Comparison of ENCODE assay signal across 13 cellular contexts in the genomic region with DNA sequence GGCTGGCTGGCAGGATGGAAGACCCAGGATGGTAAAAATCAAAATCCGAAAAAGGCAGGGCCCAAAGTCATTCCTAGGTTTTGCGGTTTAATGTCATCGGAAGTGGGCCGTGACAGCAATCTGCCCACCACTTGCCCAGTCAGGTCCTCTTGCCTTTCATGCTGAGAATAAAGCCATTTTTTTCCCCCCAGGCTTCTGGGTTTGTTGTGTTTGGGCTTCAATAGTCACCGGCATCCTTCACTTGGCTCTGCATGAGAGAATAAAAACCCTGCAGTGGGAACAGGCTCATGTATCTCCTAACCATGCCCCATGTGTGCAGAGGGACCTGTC. TPM values are rescaled to one million over a fixed set of nuclear protein-coding genes. Genes with fewer than 3 reads are reported as not detected.
DNase-seq lines count a peak whose midpoint lies in the region; ATAC-seq and TF ChIP-seq lines count a peak whose summit lies in the region.
"Had no signal": no experiment of that assay in that cellular context is flagged by ENCODE, and none has a peak within 500 bp of the region (broad histone marks: within the 10 kb centered on the region; RNA-seq: fewer than 3 reads in every experiment).

No MANE protein-coding gene starts in this region.

- CTCF ChIA-PET in Calu3 (lab: Charles Lee): interaction anchor here (0.7 to 1.4 kb wide), 7 partner anchors 27 to 198 kb away, joined by 3 to 11 read pairs (median 6); no protein-coding TSS in a partner anchor
- CTCF ChIA-PET in T-cell (lab: Charles Lee): no interaction called here

- H4K8ac ChIP-seq in mesendoderm (ENCODE audit: low read depth, low read length): no peak overlapping the region

- H3K27me3 ChIP-seq in mesendoderm (ENCODE audit: insufficient read depth, low read length, poor library complexity): no peaks in the 10 kb centered on the region
- no peaks in the 10 kb centered on the region for H3K27me3 ChIP-seq in esophagus squamous epithelium
- H3K27me3 ChIP-seq: dorsolateral prefrontal cortex, thyroid gland had no signal

- H3K4me1 Mint-ChIP-seq in Calu3 (ENCODE audit: low read depth, unreplicated experiment) (peaks cover 35% of the 10 kb centered on the region), T-cell (peaks cover 0 to 8% (median 8%) of the 10 kb centered on the region in 3 donors)

- ATAC-seq in HG02798 (IDR thresholded peaks at IDR 0.05; ENCODE audit: poor library complexity, unreplicated experiment): peak; percentile 3
- no peak for ATAC-seq in activated naive CD4-positive, alpha-beta T cell treated with anti-CD3 and anti-CD28 coated beads, Interleukin-2, amount 50 U/mL, for 72 hours
- ATAC-seq in HG03521 (IDR thresholded peaks at IDR 0.05; ENCODE audit: unreplicated experiment): no peak
- no peak for ATAC-seq in T-cell (replicated peaks in 1 of 4)

- H3K27ac Mint-ChIP-seq in Calu3 (ENCODE audit: unreplicated experiment): no peak overlapping the region
- no peak overlapping the region for H3K27ac Mint-ChIP-seq in activated naive CD4-positive, alpha-beta T cell treated with anti-CD3 and anti-CD28 coated beads, Interleukin-2, amount 50 U/mL, for 72 hours
- H3K27ac Mint-ChIP-seq in T-cell: no peak overlapping the region
- H3K27ac Mint-ChIP-seq: activated T-helper 17 cell treated with anti-CD3 and anti-CD28 coated beads, Interleukin-2, amount 50 U/mL, for 72 hours had no signal

- no peak overlapping the region for H3K9ac ChIP-seq in mesendoderm (ENCODE audit: low read length)

- intact Hi-C loops in Calu3 (cut with micrococcal nuclease; ENCODE audit: unreplicated experiment) (loop anchor here (2.0 to 5.0 kb wide), 5 partner anchors 75 to 463 kb away; no protein-coding TSS in a partner anchor), esophagus squamous epithelium (cut with DNase I) (no loop called here)

- H3K4me1 ChIP-seq in mesendoderm (ENCODE audit: control insufficient read depth, low read depth, low read length): no peaks in the 10 kb centered on the region
- peaks cover 0 to 13% (median 4%) of the 10 kb centered on the region in 3 donors for H3K4me1 ChIP-seq in esophagus squamous epithelium

- no peak overlapping the region for H2BK5ac ChIP-seq in mesendoderm (ENCODE audit: low read length)

- H3K27ac ChIP-seq in mesendoderm (ENCODE audit: low read depth, low read length): no peak overlapping the region
- no peak overlapping the region for H3K27ac ChIP-seq in esophagus squamous epithelium
- H3K27ac ChIP-seq: thyroid gland had no signal

- POLR2A ChIA-PET in T-cell (lab: Charles Lee): no interaction called here

- WGBS in mesendoderm (ENCODE audit: extremely low coverage, insufficient coverage, low lambda C conversion rate): no CpG with 5 or more reads among the region's 5 CpGs
- WGBS in esophagus squamous epithelium, 2 donors: 6 to 28% methylated on average over 3 to 5 of the region's 5 CpGs

- no peaks in the 10 kb centered on the region for H3K79me2 ChIP-seq in mesendoderm (ENCODE audit: control insufficient read depth, insufficient read depth, low read length)

- DNase-seq in Calu3 (no peak), astrocyte of the cerebellum (ENCODE audit: low read depth) (no peak), mesendoderm (no peak), esophagus squamous epithelium (lab: John Stamatoyannopoulos, UW) (no peak), T-cell (no peak)
- no peak for DNase-seq in activated naive CD4-positive, alpha-beta T cell treated with anti-CD3 and anti-CD28 coated beads, Interleukin-2, amount 50 U/mL, for 72 hours (ENCODE audit: low spot score in 2 of 2)

- H3K4ac ChIP-seq in mesendoderm (ENCODE audit: low read depth, low read length): no peak overlapping the region

- no peaks in the 10 kb centered on the region for H3K9me3 ChIP-seq in esophagus squamous epithelium
- H3K9me3 ChIP-seq: thyroid gland had no signal

- no peak overlapping the region for H3K4me2 ChIP-seq in mesendoderm (ENCODE audit: low read length)

- H3K36me3 ChIP-seq in mesendoderm (ENCODE audit: control insufficient read depth, insufficient read depth, low read length): no peaks in the 10 kb centered on the region
- H3K36me3 ChIP-seq in esophagus squamous epithelium: no peaks in the 10 kb centered on the region
- H3K36me3 ChIP-seq: thyroid gland had no signal

- no peak for TF ChIP-seq CTCF in Calu3 (IDR thresholded peaks at IDR 0.05; ENCODE audit: unreplicated experiment)
- TF ChIP-seq CTCF in astrocyte of the cerebellum (IDR thresholded peaks at IDR 0.05; ENCODE audit: low read depth, low read length, missing control alignments): no peak
- no peak for TF ChIP-seq CTCF in esophagus squamous epithelium (IDR thresholded peaks at IDR 0.05)

- in situ Hi-C loops in astrocyte of the cerebellum (cut with HindIII; ENCODE audit: low sequenced_read_pairs): no loop called here

- no peaks in the 10 kb centered on the region for H3K79me1 ChIP-seq in mesendoderm (ENCODE audit: low read length)

- H2BK15ac ChIP-seq in mesendoderm (replicated peaks; ENCODE audit: low read depth): no peak overlapping the region

- H3K18ac ChIP-seq in mesendoderm (ENCODE audit: low read length): no peak overlapping the region

- H3K36me3 Mint-ChIP-seq in Calu3 (ENCODE audit: insufficient read depth, unreplicated experiment): no peaks in the 10 kb centered on the region
- H3K36me3 Mint-ChIP-seq in activated naive CD4-positive, alpha-beta T cell treated with anti-CD3 and anti-CD28 coated beads, Interleukin-2, amount 50 U/mL, for 72 hours: no peaks in the 10 kb centered on the region
- H3K36me3 Mint-ChIP-seq in T-cell: no peaks in the 10 kb centered on the region
- H3K36me3 Mint-ChIP-seq: activated naive CD8-positive, alpha-beta T cell treated with anti-CD3 and anti-CD28 coated beads, Interleukin-2, amount 10 ng/mL, durations not matched to agents 7 days and 5 days had no signal

- H3K23ac ChIP-seq in mesendoderm (ENCODE audit: low read length): no peak overlapping the region

- H2BK120ac ChIP-seq in mesendoderm (ENCODE audit: low read depth, low read length): peak overlapping the region; percentile 48

- H3K27me3 Mint-ChIP-seq in Calu3 (ENCODE audit: unreplicated experiment): no peaks in the 10 kb centered on the region
- peaks cover 24 to 29% of the 10 kb centered on the region in 2 donors for H3K27me3 Mint-ChIP-seq in T-cell

- peak overlapping the region; percentile 5 for H3K4me3 ChIP-seq in astrocyte of the cerebellum (ENCODE audit: low read depth, low read length)
- no peak overlapping the region for H3K4me3 ChIP-seq in mesendoderm (ENCODE audit: low read length)
- peak overlapping the region in 1 of 4 donors; percentile 39 for H3K4me3 ChIP-seq in esophagus squamous epithelium
- H3K4me3 ChIP-seq: thyroid gland had no signal

- no peak for TF ChIP-seq POLR2A in esophagus squamous epithelium (IDR thresholded peaks at IDR 0.05)

- no peaks in the 10 kb centered on the region for H3K9me3 Mint-ChIP-seq in Calu3 (ENCODE audit: low read depth, unreplicated experiment)
- no peaks in the 10 kb centered on the region for H3K9me3 Mint-ChIP-seq in activated naive CD4-positive, alpha-beta T cell treated with anti-CD3 and anti-CD28 coated beads, Interleukin-2, amount 50 U/mL, for 72 hours
- no peaks in the 10 kb centered on the region for H3K9me3 Mint-ChIP-seq in T-cell
- H3K9me3 Mint-ChIP-seq: activated naive CD8-positive, alpha-beta T cell treated with anti-CD3 and anti-CD28 coated beads, Interleukin-2, amount 10 ng/mL, durations not matched to agents 7 days and 5 days; activated T-helper 17 cell treated with anti-CD3 and anti-CD28 coated beads, Interleukin-2, amount 50 U/mL, for 72 hours had no signal

- BruUV-seq in Calu3 (replicated peaks; lab: Mats Ljungman, UMichigan): no TSS peak

- no peak overlapping the region for H2AK5ac ChIP-seq in mesendoderm (ENCODE audit: low read length)

- H4K5ac ChIP-seq in mesendoderm (ENCODE audit: low read length): no peak overlapping the region

- H3K56ac ChIP-seq in mesendoderm (ENCODE audit: low read length): no peak overlapping the region

- H3K4me3 Mint-ChIP-seq in Calu3 (ENCODE audit: low read depth, unreplicated experiment): peak overlapping the region; percentile 53
- no peak overlapping the region for H3K4me3 Mint-ChIP-seq in T-cell

RNA-seq across cellular contexts. Expression of a gene that starts 56.1 kb away (rescaled TPM):
- total RNA-seq in Calu3 (2022) (not detected in 2 replicates), esophagus squamous epithelium (under 1 TPM in 1 of 4 donors, not detected in 3; 0.09 TPM), T-cell (not detected)
- not detected for polyA plus RNA-seq in mesendoderm (2013, experiment 1 of 2)
- not detected for polyA plus RNA-seq in mesendoderm (2013, experiment 2 of 2)
- not detected for total RNA-seq in activated naive CD4-positive, alpha-beta T cell treated with anti-CD3 and anti-CD28 coated beads, Interleukin-2, amount 50 U/mL, for 72 hours
- total RNA-seq: activated naive CD8-positive, alpha-beta T cell treated with anti-CD3 and anti-CD28 coated beads, Interleukin-2, amount 10 ng/mL, durations not matched to agents 7 days and 5 days; activated T-helper 17 cell treated with anti-CD3 and anti-CD28 coated beads, Interleukin-2, amount 50 U/mL, for 72 hours; occipital lobe; thyroid gland had no signal
